18 cellular contexts compared by ENCODE assay signal in genomic region chr7:8259586-8260222, GRCh38. TPM values are rescaled to one million over a fixed set of nuclear protein-coding genes. Genes with fewer than 3 reads are reported as not detected.
DNase-seq lines count a peak whose midpoint lies in the region; ATAC-seq and TF ChIP-seq lines count a peak whose summit lies in the region.
"Had no signal": no experiment of that assay in that cellular context is flagged by ENCODE, and none has a peak within 500 bp of the region (broad histone marks: within the 10 kb centered on the region; RNA-seq: fewer than 3 reads in every experiment).

No MANE protein-coding gene starts in this region.

- H3K27ac Mint-ChIP-seq in Caco-2 (ENCODE audit: unreplicated experiment), result no peak overlapping the region
- H3K27ac Mint-ChIP-seq: CD8-positive, alpha-beta memory T cell had no signal

- TF ChIP-seq CTCF in Caco-2 (IDR thresholded peaks at IDR 0.05; ENCODE audit: insufficient read depth in 1 of 2, low read depth in 1 of 2, low read length in 1 of 2, severe bottlenecking in 1 of 2, unreplicated experiment in 1 of 2) (no peak), HCT116 (IDR thresholded peaks at IDR 0.05 in 2 of 3, conservative IDR thresholded peaks at IDR 0.05 in 1 of 3; ENCODE audit: borderline replicate concordance in 1 of 3, insufficient read depth in 1 of 3, low read depth in 2 of 3, low read length in 2 of 3) (no peak), SK-N-SH (IDR thresholded peaks at IDR 0.05) (no peak)

- H3K79me2 ChIP-seq in HCT116 (ENCODE audit: insufficient read depth, low read length), result peaks cover 3% of the 10 kb centered on the region; the same call in 1 of the 2 replicates
- no peaks in the 10 kb centered on the region for H3K79me2 ChIP-seq in SK-N-SH (ENCODE audit: insufficient read depth)

- H2AFZ ChIP-seq in HCT116 (ENCODE audit: low read depth, low read length, poor library complexity, severe bottlenecking) (no peak overlapping the region), SK-N-SH (ENCODE audit: low read depth) (no peak overlapping the region)

- H3F3A ChIP-seq in SK-N-SH (replicated peaks; ENCODE audit: insufficient read depth), result no peaks in the 10 kb centered on the region

- CTCF ChIA-PET in Caco-2 (lab: Charles Lee), result no interaction called here
- CTCF ChIA-PET in HCT116 (lab: Charles Lee), result no interaction called here
- CTCF ChIA-PET in SK-N-SH (lab: Yijun Ruan, JAX), result interaction anchor here (0.7 to 4.3 kb wide), 11 partner anchors 9 to 664 kb away, joined by 3 to 26 read pairs (median 4); no protein-coding TSS in a partner anchor

- WGBS in SK-N-SH (ENCODE audit: low lambda C conversion rate), result 38% methylated on average over 10 of the region's 10 CpGs

- H3K9me3 Mint-ChIP-seq in Caco-2 (ENCODE audit: unreplicated experiment), result no peaks in the 10 kb centered on the region
- H3K9me3 Mint-ChIP-seq: CD8-positive, alpha-beta memory T cell had no signal

- H3K4me1 ChIP-seq in Caco-2 (peaks cover 15% of the 10 kb centered on the region; the same call in 1 of the 2 replicates), HCT116 (ENCODE audit: control insufficient read depth in 1 of 2, insufficient read depth in 2 of 2, low read length in 2 of 2) (peaks cover 0 to 15% of the 10 kb centered on the region in 2 experiments; a peak in 3 of 4 replicates), SK-N-SH (ENCODE audit: control insufficient read depth in 1 of 2, insufficient read depth in 2 of 2, low read depth in 1 of 2, low read length in 1 of 2) (peaks cover 0 to 31% of the 10 kb centered on the region in 2 experiments; a peak in 2 of 4 replicates), endocrine pancreas (ENCODE audit: control insufficient read depth, insufficient read depth, low read length) (peaks cover 5% of the 10 kb centered on the region)
- H3K4me1 ChIP-seq: SJCRH30 had no signal

- no peak for TF ChIP-seq POLR2A in HCT116 (IDR thresholded peaks at IDR 0.05; ENCODE audit: borderline replicate concordance, extremely low read depth, insufficient read depth, insufficient read length)

- TF ChIP-seq EP300 in SK-N-SH (IDR thresholded peaks at IDR 0.05; ENCODE audit: borderline replicate concordance in 1 of 2, low read depth in 1 of 2, low read length in 1 of 2), result peak in 1 of 2 experiments; percentile 93; a peak in 2 of 4 replicates

- BruUV-seq in Caco-2 (replicated peaks; lab: Mats Ljungman, UMichigan) (no TSS peak), HCT116 (replicated peaks; lab: Mats Ljungman, UMichigan) (no TSS peak)

- no peaks in the 10 kb centered on the region for H3K27me3 Mint-ChIP-seq in Caco-2 (ENCODE audit: insufficient read depth, unreplicated experiment)

- no peaks in the 10 kb centered on the region for H3K36me3 Mint-ChIP-seq in Caco-2 (ENCODE audit: insufficient read depth, unreplicated experiment)
- H3K36me3 Mint-ChIP-seq: CD8-positive, alpha-beta memory T cell had no signal

- H4K20me1 ChIP-seq in HCT116 (ENCODE audit: insufficient read depth) (no peaks in the 10 kb centered on the region), SK-N-SH (ENCODE audit: insufficient read depth) (no peaks in the 10 kb centered on the region)

- H3K36me3 ChIP-seq in Caco-2 (ENCODE audit: control insufficient read depth, insufficient read depth, low read length), result no peaks in the 10 kb centered on the region
- H3K36me3 ChIP-seq in HCT116 (ENCODE audit: control insufficient read depth in 1 of 2, insufficient read depth in 2 of 2, low read length in 2 of 2), result no peaks in the 10 kb centered on the region
- H3K36me3 ChIP-seq in SK-N-SH (replicated peaks in 1 of 2; ENCODE audit: control insufficient read depth in 1 of 2, insufficient read depth in 2 of 2, low read length in 1 of 2), result peaks cover 0 to 26% of the 10 kb centered on the region in 2 experiments
- H3K36me3 ChIP-seq in endocrine pancreas (ENCODE audit: control insufficient read depth, insufficient read depth, low read length), result peaks cover 2% of the 10 kb centered on the region

- H3K4me3 Mint-ChIP-seq in Caco-2 (ENCODE audit: unreplicated experiment), result peak overlapping the region; percentile 12

- DNase-seq in Caco-2 (no peak), HCT116 (ENCODE audit: low read depth, low spot score) (no peak), SK-N-SH (peak; percentile 60), NCI-H524 treated with DMSO at 0.1 percent for 48 hours (lab: John Stamatoyannopoulos, UW) (no peak), NCI-H510A treated with DMSO at 0.1 percent for 48 hours (lab: John Stamatoyannopoulos, UW) (no peak), medulla oblongata (ENCODE audit: extremely low spot score) (no peak), COR-L47 (lab: John Stamatoyannopoulos, UW) (no peak)
- DNase-seq: CD8-positive, alpha-beta memory T cell; DMS79 treated with DMSO at 0.1 percent for 48 hours; HCEC 1CT; IMR-90; NCI-H1092 treated with DMSO at 0.1 percent for 48 hours; NCI-H2081 treated with DMSO at 0.1 percent for 48 hours; NCI-H510A; PC-3; SJCRH30 had no signal

- H3K27me3 ChIP-seq in Caco-2 (replicated peaks; ENCODE audit: control insufficient read depth, insufficient read depth, low read length), result no peaks in the 10 kb centered on the region
- no peaks in the 10 kb centered on the region for H3K27me3 ChIP-seq in HCT116 (ENCODE audit: insufficient read depth, low read length)
- H3K27me3 ChIP-seq in SK-N-SH (ENCODE audit: insufficient read depth), result peaks cover 14% of the 10 kb centered on the region; the same call in 1 of the 2 replicates
- no peaks in the 10 kb centered on the region for H3K27me3 ChIP-seq in endocrine pancreas (ENCODE audit: control insufficient read depth, insufficient read depth, low read length)
- H3K27me3 ChIP-seq: SJCRH30 had no signal

- intact Hi-C loops in Caco-2 (cut with micrococcal nuclease; ENCODE audit: unreplicated experiment) (loop anchor here (2.0 kb wide), 1 partner anchor 43 kb away; no protein-coding TSS in a partner anchor), HCT116 (cut with micrococcal nuclease) (no loop called here)

- H3K4me2 ChIP-seq in HCT116 (ENCODE audit: low read length), result 0 out of 2 replicates have a peak overlapping the region, but pooled peaks have one; percentile 81
- H3K4me2 ChIP-seq in SK-N-SH, result no peak overlapping the region

- H3K9ac ChIP-seq in HCT116 (ENCODE audit: low read length), result no peak overlapping the region
- no peak overlapping the region for H3K9ac ChIP-seq in SK-N-SH
- no peak overlapping the region for H3K9ac ChIP-seq in endocrine pancreas (ENCODE audit: control insufficient read depth, insufficient read depth, low read length)

- TF ChIP-seq RAD21 in HCT116 (IDR thresholded peaks at IDR 0.05; ENCODE audit: low read depth), result no peak
- peak; percentile 40 for TF ChIP-seq RAD21 in SK-N-SH (IDR thresholded peaks at IDR 0.05; ENCODE audit: low read length)

- RAD21 ChIA-PET in HCT116 (lab: Charles Lee; ENCODE audit: low non-redundant PET in 1 of 2, low total read pairs in 2 of 2, uncharacterized antibody in 2 of 2, unreplicated experiment in 2 of 2), result no interaction called here

- peaks cover 6% of the 10 kb centered on the region for H3K4me1 Mint-ChIP-seq in Caco-2 (ENCODE audit: low read depth, unreplicated experiment)

- POLR2A ChIA-PET in Caco-2 (lab: Charles Lee), result no interaction called here
- POLR2A ChIA-PET in HCT116 (lab: Charles Lee), result no interaction called here
- POLR2A ChIA-PET in SK-N-SH (lab: Yijun Ruan, JAX), result interaction anchor here (1.4 to 7.8 kb wide), 10 partner anchors 9 to 619 kb away, joined by 4 to 229 read pairs (median 11); partner anchors contain the start of gene UMAD1

- H3K27ac ChIP-seq in HCT116 (ENCODE audit: low read depth, low read length), result no peak overlapping the region
- H3K27ac ChIP-seq in SK-N-SH (ENCODE audit: low read depth in 2 of 2, low read length in 1 of 2), result peak overlapping the region in 1 of 2 experiments; percentile 100; a peak in 2 of 4 replicates
- H3K27ac ChIP-seq: SJCRH30 had no signal

- H3K9me3 ChIP-seq in Caco-2 (no peaks in the 10 kb centered on the region), HCT116 (ENCODE audit: control insufficient read depth in 1 of 2, insufficient read depth in 1 of 2, low read depth in 1 of 2, low read length in 2 of 2) (no peaks in the 10 kb centered on the region), SK-N-SH (no peaks in the 10 kb centered on the region), endocrine pancreas (ENCODE audit: control insufficient read depth, low read length) (no peaks in the 10 kb centered on the region)
- H3K9me3 ChIP-seq: SJCRH30 had no signal

- no peaks in the 10 kb centered on the region for H3K9me2 ChIP-seq in HCT116 (ENCODE audit: insufficient read depth)
- no peaks in the 10 kb centered on the region for H3K9me2 ChIP-seq in SK-N-SH

- H3K4me3 ChIP-seq in Caco-2 (ENCODE audit: low read depth, low read length) (no peak overlapping the region), HCT116 (replicated peaks in 1 of 2; ENCODE audit: low read depth in 1 of 2, low read length in 2 of 2) (no peak overlapping the region), SK-N-SH (ENCODE audit: low read depth in 2 of 2, low read length in 1 of 2) (peak overlapping the region in 1 of 2 experiments; percentile 71; a peak in 1 of 4 replicates), endocrine pancreas (ENCODE audit: control insufficient read depth, insufficient read depth, low read length) (peak overlapping the region; percentile 91)
- H3K4me3 ChIP-seq: SJCRH30 had no signal

- ATAC-seq in HCT116, result no peak
- ATAC-seq: PC-3 had no signal

TF ChIP-seq in HCT116, 20 proteins besides CTCF, POLR2A, EP300 and RAD21 (continues in another document):
- TF ChIP-seq SIN3A (IDR thresholded peaks at IDR 0.05; ENCODE audit: low read depth) (no peak), ZNF274 (IDR thresholded peaks at IDR 0.05; ENCODE audit: low read depth, low read length) (no peak), YY1 (IDR thresholded peaks at IDR 0.05; ENCODE audit: extremely low read depth, insufficient replicate concordance, low read depth, low read length) (no peak), ATF3 (IDR thresholded peaks at IDR 0.05) (no peak)

TF ChIP-seq in SK-N-SH, 30 proteins besides CTCF, POLR2A, EP300 and RAD21 (continues in another document):
- TF ChIP-seq MEF2A (IDR thresholded peaks at IDR 0.05; ENCODE audit: borderline replicate concordance, low read depth), result no peak
- peak; percentile 16; the same call in 1 of the 2 replicates for TF ChIP-seq TCF12 (IDR thresholded peaks at IDR 0.05)
- TF ChIP-seq FOXM1 (IDR thresholded peaks at IDR 0.05; ENCODE audit: low read depth), result no peak
- TF ChIP-seq RCOR1 (IDR thresholded peaks at IDR 0.05; ENCODE audit: low read length), result peak; percentile 59

RNA-seq across cellular contexts. Expression of gene ICA1, which starts 2.3 kb away (rescaled TPM):
- total RNA-seq in Caco-2 (2022) (30.7 and 34.2 TPM in 2 replicates), HCT116 (2021; ENCODE audit: unreplicated experiment) (16.4 TPM)
- polyA plus RNA-seq in HCT116 (2012), result 12.0 and 12.4 TPM in 2 replicates
- polyA plus RNA-seq in SK-N-SH (2012; rRNA removed), result 2.4 and 5.4 TPM in 2 replicates
- 7.3 and 8.9 TPM in 2 replicates for polyA plus RNA-seq in SK-N-SH (2012; cell fraction: cytosol; rRNA removed)
- polyA plus RNA-seq in SK-N-SH (2012; cell fraction: nucleus; rRNA removed), result 7.5 and 10.2 TPM in 2 replicates
- total RNA-seq: IMR-90, LHCN-M2, SJCRH30 had no signal
- polyA plus RNA-seq: IMR-90 had no signal
